ENCODE assay signal across 8 cellular contexts in the genomic region with DNA sequence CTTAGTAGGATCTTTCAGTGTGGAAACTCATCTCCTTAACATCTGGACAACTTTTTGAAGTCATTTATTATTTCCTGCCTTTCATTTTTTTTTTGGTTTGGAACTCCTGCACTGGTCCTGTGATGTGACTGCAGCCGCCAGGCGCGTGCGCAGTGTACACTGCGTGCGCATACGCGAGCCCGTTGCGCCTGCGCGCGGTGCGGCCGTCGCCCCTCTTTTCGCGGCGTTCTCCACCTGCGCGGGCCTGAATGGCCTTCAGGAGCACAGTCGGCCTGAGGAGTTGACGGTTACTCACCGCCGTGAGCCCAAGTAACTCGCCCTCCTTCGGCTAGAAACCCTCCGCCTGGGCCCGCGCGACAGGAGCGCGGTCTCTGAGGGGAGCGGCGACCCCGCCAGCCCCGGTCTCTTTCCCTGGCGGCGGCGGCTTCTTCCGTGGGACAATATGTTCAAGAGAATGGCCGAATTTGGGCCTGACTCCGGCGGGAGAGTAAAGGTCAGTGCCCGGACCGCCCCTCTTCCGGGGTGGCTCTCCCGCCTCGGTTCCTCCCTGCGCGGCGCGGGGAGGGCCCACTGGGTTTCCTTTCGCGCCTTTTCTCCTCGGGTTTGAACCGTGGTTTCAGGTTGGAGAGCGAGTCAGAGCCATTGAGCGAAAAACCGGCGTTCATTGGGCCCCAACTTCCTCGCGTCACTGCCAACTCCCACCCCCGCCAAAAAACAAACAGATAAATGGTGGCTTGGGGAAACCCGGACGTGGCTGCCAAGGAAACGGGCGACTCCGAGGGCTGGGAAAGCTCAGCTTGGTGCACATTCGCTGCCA. TPM values are rescaled to one million over a fixed set of nuclear protein-coding genes. Genes with fewer than 3 reads are reported as not detected.
DNase-seq lines count a peak whose midpoint lies in the region; ATAC-seq, FAIRE-seq and TF ChIP-seq lines count a peak whose summit lies in the region.

Gene YEATS4 (plus strand): TSS at position 213 of the 817 bp plus-strand sequence. CDS start 230 bp downstream, at position 443.

- H3K36me3 Mint-ChIP-seq in central memory CD8-positive, alpha-beta T cell (ENCODE audit: insufficient read depth) = peaks cover 24% of the 10 kb centered on the region

- in situ Hi-C loops in GM18951 (cut with MboI; ENCODE audit: low sequenced_read_pairs, unreplicated experiment) = no loop called here

- peaks cover 11% of the 10 kb centered on the region for H3K4me1 ChIP-seq in keratinocyte (ENCODE audit: control insufficient read depth, extremely low read depth, insufficient read depth, low read length)

- peak within 1 kb of the TSS; percentile 91 for H2AFZ ChIP-seq in keratinocyte (ENCODE audit: control insufficient read depth, low read length)

- H3K27me3 ChIP-seq in keratinocyte (ENCODE audit: control insufficient read depth, extremely low read depth, insufficient read depth, low read length) = no peaks in the 10 kb centered on the region

- peak; percentile 5 for FAIRE-seq in keratinocyte (lab: Jason Lieb, UNC)

- peaks cover 5% of the 10 kb centered on the region for H3K27me3 Mint-ChIP-seq in central memory CD8-positive, alpha-beta T cell

- no peak for TF ChIP-seq CTCF in keratinocyte (optimal IDR thresholded peaks at IDR 0.05 in 1 of 3, IDR thresholded peaks at IDR 0.05 in 1 of 3, conservative IDR thresholded peaks at IDR 0.05 in 1 of 3; ENCODE audit: extremely low read depth in 1 of 3, insufficient read depth in 2 of 3, low read length in 3 of 3)

- peak; percentile 97 for DNase-seq in AG08395 (ENCODE audit: low spot score)
- DNase-seq in NCI-H345 (lab: John Stamatoyannopoulos, UW) = peak; percentile 96
- peak; percentile 65 for DNase-seq in activated CD4-positive, CD25-positive, alpha-beta regulatory T cell treated with anti-CD3 and anti-CD28 coated beads, Interleukin-2, amount 50 U/mL, for 16 hours (ENCODE audit: low read depth, low spot score)
- DNase-seq in central memory CD8-positive, alpha-beta T cell (ENCODE audit: low spot score in 2 of 2) = peak; percentile 68 to 75
- peak; percentile 36 for DNase-seq in keratinocyte (ENCODE audit: low read depth, low spot score)
- DNase-seq in stimulated activated CD4-positive, alpha-beta T cell treated with anti-CD3 and anti-CD28 coated beads, Interleukin-15, amount 100 ng/mL, for 1 hour (ENCODE audit: low read depth in 1 of 2, low spot score in 1 of 2) = peak; percentile 66 to 77

- H3K27ac Mint-ChIP-seq in central memory CD8-positive, alpha-beta T cell (ENCODE audit: low read depth) = peak within 1 kb of the TSS; percentile 90

- H3K9me1 ChIP-seq in keratinocyte (ENCODE audit: control insufficient read depth, extremely low read depth, insufficient read depth, low read length) = no peaks in the 10 kb centered on the region

- H3K9me3 ChIP-seq in keratinocyte (ENCODE audit: control insufficient read depth, low read depth, low read length) = no peaks in the 10 kb centered on the region

- H3K9ac ChIP-seq in keratinocyte (ENCODE audit: control insufficient read depth, extremely low read depth, insufficient read depth, low read length) = peak within 1 kb of the TSS; percentile 91

- peak; percentile 81 for ATAC-seq in HG03196 (IDR thresholded peaks at IDR 0.05; ENCODE audit: unreplicated experiment)
- peak; percentile 90 for ATAC-seq in central memory CD8-positive, alpha-beta T cell (replicated peaks; ENCODE audit: extremely low read depth, poor library complexity, severe bottlenecking)

- no peaks in the 10 kb centered on the region for H3K9me3 Mint-ChIP-seq in central memory CD8-positive, alpha-beta T cell

- dilution Hi-C loops in keratinocyte (cut with MboI; ENCODE audit: extremely low pct_ligation_motif_present, low sequenced_read_pairs) = no loop called here

- TF ChIP-seq POLR2A in GM18951 (IDR thresholded peaks at IDR 0.05; ENCODE audit: extremely low read depth, insufficient read depth, insufficient read length) = peak; percentile 77

- peak within 1 kb of the TSS; percentile 86 for H3K4me2 ChIP-seq in keratinocyte (ENCODE audit: control insufficient read depth, extremely low read depth, insufficient read depth, low read depth, low read length)

- peaks cover 21% of the 10 kb centered on the region for H3K4me1 Mint-ChIP-seq in central memory CD8-positive, alpha-beta T cell

- peaks cover 11% of the 10 kb centered on the region for H3K79me2 ChIP-seq in keratinocyte (ENCODE audit: control insufficient read depth, insufficient read depth, low read length)

- no peaks in the 10 kb centered on the region for H3K36me3 ChIP-seq in keratinocyte (ENCODE audit: control insufficient read depth in 2 of 2, extremely low read depth in 1 of 2, insufficient read depth in 2 of 2, low read length in 2 of 2)

- no peaks in the 10 kb centered on the region for H4K20me1 ChIP-seq in keratinocyte (ENCODE audit: control insufficient read depth, extremely low read depth, insufficient read depth, low read length)

- H3K4me3 Mint-ChIP-seq in central memory CD8-positive, alpha-beta T cell = peak within 1 kb of the TSS; percentile 81

- H3K27ac ChIP-seq in keratinocyte (ENCODE audit: control insufficient read depth, insufficient read depth, low read length) = peak within 1 kb of the TSS; percentile 90

- peak within 1 kb of the TSS; percentile 54 to 86 (median 73) for H3K4me3 ChIP-seq in keratinocyte (ENCODE audit: control insufficient read depth in 2 of 3, extremely low read depth in 1 of 3, insufficient read depth in 2 of 3, low read depth in 1 of 3, low read length in 3 of 3)

RNA-seq across cellular contexts. Expression of gene YEATS4, which starts in this region (rescaled TPM):
- 9.6 to 21.0 TPM (median 11.8 TPM) in 3 replicates for polyA plus RNA-seq in keratinocyte
- polyA plus RNA-seq in keratinocyte (2011; ENCODE audit: low read depth) = 33.0 TPM
- 10.1 and 15.2 TPM in 2 replicates for polyA plus RNA-seq in keratinocyte (2011; cell fraction: cytosol; rRNA removed)
- polyA plus RNA-seq in keratinocyte (2011; cell fraction: nucleus; rRNA removed) = 8.5 and 9.5 TPM in 2 replicates
- polyA plus RNA-seq in keratinocyte (2012; ENCODE audit: low replicate concordance) = 8.1 and 11.8 TPM in 2 replicates
- 0.43 to 4.6 TPM (median 1.1 TPM) in 3 replicates for polyA minus RNA-seq in keratinocyte
- 10.9 TPM for polyA minus RNA-seq in keratinocyte (2011; cell fraction: cytosol; rRNA and poly(A)+ RNA removed)
- polyA minus RNA-seq in keratinocyte (2011; cell fraction: nucleus; rRNA and poly(A)+ RNA removed) = 3.8 and 4.9 TPM in 2 replicates

Comparison
In these comparisons a context has a peak if more than half of its experiments do, and no peak if none do; other contexts are left out.
1. Peak in every context shown above with its lines: DNase-seq, ATAC-seq, H3K4me3 ChIP-seq and H3K27ac ChIP-seq.
2. DNase-seq: peak in every context shown above with its lines; median percentile 97 in AG08395; 96 in NCI-H345; 72 in central memory CD8-positive, alpha-beta T cell; 72 in stimulated activated CD4-positive, alpha-beta T cell treated with anti-CD3 and anti-CD28 coated beads, Interleukin-15, amount 100 ng/mL, for 1 hour; 65 in activated CD4-positive, CD25-positive, alpha-beta regulatory T cell treated with anti-CD3 and anti-CD28 coated beads, Interleukin-2, amount 50 U/mL, for 16 hours; 36 in keratinocyte.